In the genomic region with DNA sequence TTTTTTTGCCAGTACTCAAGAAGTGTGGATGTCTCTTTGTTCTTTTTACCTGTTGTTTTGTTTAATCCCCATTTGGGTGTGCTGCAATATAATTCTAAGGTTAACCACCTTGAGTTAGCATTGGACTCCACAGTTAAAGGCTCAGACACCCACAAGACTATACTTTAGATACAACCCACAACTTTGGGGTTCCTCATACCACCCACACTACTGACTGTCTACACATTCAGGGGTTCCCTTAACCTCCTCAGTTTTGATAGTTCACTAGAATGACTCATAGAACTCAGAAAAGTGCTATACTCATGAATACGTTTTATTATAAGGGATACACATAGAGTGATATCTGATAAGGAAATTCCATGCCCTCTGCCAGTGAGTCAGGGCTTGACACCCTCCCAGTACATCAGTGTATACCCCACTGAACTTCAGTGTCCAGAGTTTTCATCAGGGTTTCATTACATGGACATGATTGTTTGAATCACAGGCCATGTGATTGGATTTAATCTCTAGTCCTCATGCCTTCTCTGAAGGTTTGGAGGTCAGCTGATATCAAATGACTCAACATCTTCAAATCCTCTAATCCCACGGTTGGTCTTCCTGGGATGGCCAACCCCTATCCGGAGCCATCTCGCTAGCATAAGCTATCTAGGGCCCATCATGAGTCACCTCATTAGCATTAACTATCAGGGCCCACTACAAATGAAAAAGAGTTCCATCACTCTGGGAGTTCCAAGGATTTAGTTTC, we compare ENCODE assay signal across 24 cellular contexts.
"Had no signal": no experiment of that assay in that cellular context is flagged by ENCODE, and none has a peak within 500 bp of the region (broad histone marks: within the 10 kb centered on the region; RNA-seq: fewer than 3 reads in every experiment).

No MANE protein-coding gene starts in this region.

- DNase-seq: activated CD4-positive, alpha-beta T cell treated with anti-CD3 and anti-CD28 coated beads, Interleukin-2, amount 10 ng/mL, durations not matched to agents 7 days and 5 days; activated CD4-positive, CD25-positive, alpha-beta regulatory T cell treated with anti-CD3 and anti-CD28 coated beads, Interleukin-2, amount 50 U/mL, for 72 hours; activated T-cell treated with anti-CD3 and anti-CD28 coated beads, Interleukin-2, amount 50 U/mL, for 1 hour; amygdala; cerebellar nuclear complex; endodermal cell; esophagus squamous epithelium; heart right ventricle; naive thymus-derived CD8-positive, alpha-beta T cell; posterior cingulate gyrus; right lobe of liver; small intestine; stimulated activated CD4-positive, alpha-beta T cell treated with anti-CD3 and anti-CD28 coated beads, Interleukin-2, amount 100 ng/mL, for 24 hours; testis; trophoblast cell; WERI-Rb-1 had no signal

- H3K4me1 ChIP-seq: heart right ventricle, neural progenitor cell, right lobe of liver, testis, vagina had no signal

- H3K27me3 ChIP-seq: esophagus squamous epithelium, heart right ventricle, neural progenitor cell, right lobe of liver, testis, vagina had no signal

- H3K27ac Mint-ChIP-seq: activated CD4-positive, alpha-beta T cell treated with anti-CD3 and anti-CD28 coated beads, Interleukin-2, amount 10 ng/mL, durations not matched to agents 7 days and 5 days; activated naive CD4-positive, alpha-beta T cell treated with anti-CD3 and anti-CD28 coated beads, Interleukin-2, amount 50 U/mL, for 72 hours; endodermal cell; mesothelial cell of epicardium; naive thymus-derived CD8-positive, alpha-beta T cell; neural progenitor cell; stimulated activated memory B cell treated with anti-CD40 and anti-IgM and Interleukin-4, amounts not matched to agents 10 μg/mL and 1 μg/mL and 100 μg/mL, for 72 hours; T-helper 2 cell treated with Interferon-gamma antibody and Interleukin-4, amounts not matched to agents 5 μg/mL and 100 μg/mL, for 36 hours had no signal

- H3K4me3 ChIP-seq: coronary artery, esophagus squamous epithelium, heart right ventricle, lung, neural progenitor cell, right lobe of liver, testis, vagina had no signal

- H3K36me3 ChIP-seq: esophagus squamous epithelium, heart right ventricle, neural progenitor cell, right lobe of liver, vagina, WERI-Rb-1 had no signal

- H3K9ac ChIP-seq: neural progenitor cell had no signal

- H3K27ac ChIP-seq: coronary artery, esophagus squamous epithelium, heart right ventricle, neural progenitor cell, right lobe of liver, testis, vagina, WERI-Rb-1 had no signal

- H3K4me3 Mint-ChIP-seq: activated CD4-positive, alpha-beta T cell treated with anti-CD3 and anti-CD28 coated beads, Interleukin-2, amount 10 ng/mL, durations not matched to agents 7 days and 5 days; endodermal cell; mesothelial cell of epicardium; naive thymus-derived CD8-positive, alpha-beta T cell; neural progenitor cell; stimulated activated memory B cell treated with anti-CD40 and anti-IgM and Interleukin-4, amounts not matched to agents 10 μg/mL and 1 μg/mL and 100 μg/mL, for 72 hours; T-helper 2 cell treated with Interferon-gamma antibody and Interleukin-4, amounts not matched to agents 5 μg/mL and 100 μg/mL, for 36 hours had no signal

- H3K9me3 ChIP-seq: esophagus squamous epithelium, heart right ventricle, right lobe of liver, testis, vagina had no signal

- H3K9me3 Mint-ChIP-seq: activated CD4-positive, alpha-beta T cell treated with anti-CD3 and anti-CD28 coated beads, Interleukin-2, amount 10 ng/mL, durations not matched to agents 7 days and 5 days; activated naive CD4-positive, alpha-beta T cell treated with anti-CD3 and anti-CD28 coated beads, Interleukin-2, amount 50 U/mL, for 72 hours; endodermal cell; neural progenitor cell; stimulated activated memory B cell treated with anti-CD40 and anti-IgM and Interleukin-4, amounts not matched to agents 10 μg/mL and 1 μg/mL and 100 μg/mL, for 72 hours; T-helper 2 cell treated with Interferon-gamma antibody and Interleukin-4, amounts not matched to agents 5 μg/mL and 100 μg/mL, for 36 hours had no signal

- H2AFZ ChIP-seq: neural progenitor cell had no signal

- H3K36me3 Mint-ChIP-seq: activated naive CD4-positive, alpha-beta T cell treated with anti-CD3 and anti-CD28 coated beads, Interleukin-2, amount 50 U/mL, for 72 hours; mesothelial cell of epicardium; naive thymus-derived CD8-positive, alpha-beta T cell; neural progenitor cell; stimulated activated memory B cell treated with anti-CD40 and anti-IgM and Interleukin-4, amounts not matched to agents 10 μg/mL and 1 μg/mL and 100 μg/mL, for 72 hours had no signal

- FAIRE-seq: small intestine had no signal

- H3K4me1 Mint-ChIP-seq: activated CD4-positive, alpha-beta T cell treated with anti-CD3 and anti-CD28 coated beads, Interleukin-2, amount 10 ng/mL, durations not matched to agents 7 days and 5 days; mesothelial cell of epicardium; neural progenitor cell; stimulated activated memory B cell treated with anti-CD40 and anti-IgM and Interleukin-4, amounts not matched to agents 10 μg/mL and 1 μg/mL and 100 μg/mL, for 72 hours had no signal

- H3K4me2 ChIP-seq: neural progenitor cell had no signal
